8 cellular contexts compared by ENCODE assay signal in the genomic region with DNA sequence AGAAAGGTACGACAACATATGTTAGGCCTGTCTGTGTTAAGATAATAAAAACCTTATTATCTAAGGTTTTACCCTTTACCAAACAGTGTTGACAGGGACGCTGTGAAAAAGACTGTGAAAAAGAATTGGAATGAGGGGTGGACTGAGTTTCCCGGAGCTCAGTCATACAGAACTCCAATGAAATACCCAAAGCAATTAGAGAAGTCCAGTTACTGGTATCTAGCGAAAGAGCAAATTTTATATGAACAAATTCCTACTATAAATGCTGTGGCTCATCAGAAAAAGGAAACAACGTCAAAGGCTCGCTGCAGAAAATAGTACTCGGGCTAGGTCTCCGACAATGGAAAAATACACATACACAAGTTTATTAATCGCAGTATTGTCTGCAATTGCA. TPM values are rescaled to one million over a fixed set of nuclear protein-coding genes. Genes with fewer than 3 reads are reported as not detected.
A peak's percentile ranks its signal among the peaks of the same experiment; 100 is the strongest.
DNase-seq lines count a peak whose midpoint lies in the region; ATAC-seq, FAIRE-seq and TF ChIP-seq lines count a peak whose summit lies in the region.

No MANE protein-coding gene starts in this region.

- no peaks in the 10 kb centered on the region for H3K27me3 Mint-ChIP-seq in memory B cell

- H3K27me3 ChIP-seq in brain microvascular endothelial cell (replicated peaks), result no peaks in the 10 kb centered on the region

- in situ Hi-C loops in brain microvascular endothelial cell (cut with HindIII; ENCODE audit: low pct_ligation_motif_present, low sequenced_read_pairs), result no loop called here

- peak overlapping the region; percentile 100 for H3K27ac Mint-ChIP-seq in memory B cell

- peak; percentile 11 for ATAC-seq in HG03439 (IDR thresholded peaks at IDR 0.05; ENCODE audit: unreplicated experiment)
- ATAC-seq in memory B cell (ENCODE audit: low read depth), result no peak
- no peak for ATAC-seq in HG02981 (IDR thresholded peaks at IDR 0.05; ENCODE audit: unreplicated experiment)

- DNase-seq in brain microvascular endothelial cell (no peak), memory B cell (ENCODE audit: low spot score in 2 of 2) (no peak), middle frontal gyrus (ENCODE audit: extremely low spot score, low spot score) (no peak), frontal cortex (ENCODE audit: low spot score in 2 of 2) (no peak), erythroblast (lab: John Stamatoyannopoulos, UW) (no peak)

- H3K27ac ChIP-seq in brain microvascular endothelial cell, result peak overlapping the region; percentile 98

- H3K4me3 Mint-ChIP-seq in memory B cell, result peak overlapping the region; percentile 99

- no peaks in the 10 kb centered on the region for H3K9me3 Mint-ChIP-seq in memory B cell

- H3K36me3 ChIP-seq in brain microvascular endothelial cell (replicated peaks), result no peaks in the 10 kb centered on the region

- TF ChIP-seq POLR2A in erythroblast (IDR thresholded peaks at IDR 0.05; ENCODE audit: low read length), result no peak

- TF ChIP-seq CTCF in brain microvascular endothelial cell (IDR thresholded peaks at IDR 0.05; ENCODE audit: low read depth, low read length, missing control alignments), result no peak

- H3K36me3 Mint-ChIP-seq in memory B cell, result peaks cover 6% of the 10 kb centered on the region

- no peak for FAIRE-seq in frontal cortex (lab: Jason Lieb, UNC)

- H3K4me3 ChIP-seq in GM08714 (ENCODE audit: low read length) (peak overlapping the region; percentile 99), brain microvascular endothelial cell (ENCODE audit: low read depth, low read length) (peak overlapping the region; percentile 100)

- peaks cover 28% of the 10 kb centered on the region for H3K4me1 Mint-ChIP-seq in memory B cell

RNA-seq across cellular contexts. Expression of a gene that starts 0.7 kb away (rescaled TPM):
- total RNA-seq in frontal cortex, result 23.2 TPM

RNA-seq across cellular contexts. Expression of a gene that starts 38.2 kb away (rescaled TPM):
- total RNA-seq in frontal cortex, result 3.3 TPM
